Comparison of ENCODE assay signal across 1 cellular context in the genomic region with DNA sequence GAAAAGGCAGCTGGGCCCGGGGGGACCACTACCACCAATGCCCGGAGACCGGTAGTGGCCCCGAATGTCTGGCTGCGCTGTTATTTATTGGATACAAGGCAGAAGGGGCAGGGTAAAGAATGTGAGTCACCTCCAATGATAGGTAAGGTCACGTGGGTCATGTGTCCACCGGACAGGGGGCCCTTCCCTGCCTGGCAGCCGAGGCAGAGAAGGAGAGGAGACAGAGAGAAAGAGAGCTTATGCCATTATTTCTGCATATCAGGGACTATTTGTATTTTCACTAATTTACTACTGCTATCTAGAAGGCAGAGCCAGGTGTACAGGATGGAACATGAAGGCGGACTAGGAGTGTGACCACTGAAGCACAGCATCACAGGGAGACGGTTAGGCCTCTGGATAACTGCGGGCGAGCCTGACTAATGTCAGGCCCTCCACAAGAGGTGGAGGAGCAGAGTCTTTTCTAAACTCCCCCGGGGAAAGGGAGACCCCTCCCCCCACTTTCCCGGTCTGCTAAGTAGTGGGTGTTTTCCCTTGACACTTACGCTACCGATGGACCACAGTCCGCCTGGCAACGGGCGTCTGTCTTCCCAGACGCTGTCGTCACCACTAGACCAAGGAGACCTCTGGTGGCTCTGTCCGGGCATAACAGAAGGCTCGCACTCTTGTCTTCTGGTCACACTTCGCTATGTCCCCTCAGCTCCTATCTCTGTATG.
A peak's percentile ranks its signal among the peaks of the same experiment; 100 is the strongest.
TF ChIP-seq lines count a peak whose summit lies in the region.

No MANE protein-coding gene starts in this region.

TF ChIP-seq in SK-N-SH, 30 proteins besides CTCF, POLR2A, EP300 and RAD21:
- TF ChIP-seq RFX5 (IDR thresholded peaks at IDR 0.05; ENCODE audit: low read length) (peak; percentile 86), SMC3 (IDR thresholded peaks at IDR 0.05; ENCODE audit: low read depth, low read length) (peak; percentile 62)
